ENCODE assay signal across 9 cellular contexts in the genomic region with DNA sequence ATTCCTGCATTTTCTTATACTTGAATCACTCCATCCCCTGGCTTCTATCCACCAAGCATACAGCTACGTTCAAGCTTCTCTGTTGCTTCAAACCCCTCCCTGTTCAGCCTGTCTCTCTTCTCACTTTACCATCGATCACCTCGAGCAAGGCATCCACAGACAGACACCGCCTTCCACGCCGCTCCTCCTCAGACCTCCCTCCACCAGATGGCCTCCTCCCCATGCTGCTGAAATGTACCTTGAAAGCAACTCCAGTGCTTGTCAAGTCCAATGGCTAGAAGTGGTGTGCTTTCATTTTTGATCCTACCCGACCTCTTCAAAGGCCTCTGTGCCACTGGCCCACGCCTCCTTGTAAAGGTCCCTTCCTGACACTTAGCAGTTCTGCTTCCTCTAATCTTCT.
DNase-seq lines count a peak whose midpoint lies in the region; ATAC-seq, FAIRE-seq and TF ChIP-seq lines count a peak whose summit lies in the region.
"Had no signal": no experiment of that assay in that cellular context is flagged by ENCODE, and none has a peak within 500 bp of the region (broad histone marks: within the 10 kb centered on the region; RNA-seq: fewer than 3 reads in every experiment).

No MANE protein-coding gene starts in this region.

- H3K4me1 ChIP-seq in GM23248 (ENCODE audit: insufficient read depth) (no peaks in the 10 kb centered on the region), testis (no peaks in the 10 kb centered on the region)

- DNase-seq in COLO668 (lab: John Stamatoyannopoulos, UW; ENCODE audit: unreplicated experiment): peak; percentile 24
- DNase-seq in GM23248: peak; percentile 12
- DNase-seq in activated CD8-positive, alpha-beta T cell treated with anti-CD3 and anti-CD28 coated beads for 36 hours: peak; percentile 37
- DNase-seq in kidney tubule cell (ENCODE audit: low spot score): peak; percentile 12
- no peak for DNase-seq in frontal cortex (ENCODE audit: low spot score in 2 of 2)
- DNase-seq in kidney glomerular epithelial cell (lab: John Stamatoyannopoulos, UW): no peak
- DNase-seq in testis: no peak

- H3K27ac ChIP-seq in GM23248 (no peak overlapping the region), testis (no peak overlapping the region)

- TF ChIP-seq CTCF in activated CD8-positive, alpha-beta T cell treated with anti-CD3 and anti-CD28 coated beads for 36 hours (IDR thresholded peaks at IDR 0.05): no peak
- TF ChIP-seq CTCF in testis (IDR thresholded peaks at IDR 0.05): no peak

- CTCF ChIA-PET in activated CD8-positive, alpha-beta T cell treated with anti-CD3 and anti-CD28 coated beads for 36 hours (lab: Charles Lee): interaction anchor here (1.2 kb wide), 1 partner anchor 250 kb away, joined by 3 read pairs; a partner anchor contains a TSS

- H3K27me3 Mint-ChIP-seq in activated CD8-positive, alpha-beta T cell treated with anti-CD3 and anti-CD28 coated beads for 36 hours: no peaks in the 10 kb centered on the region

- peaks cover 9% of the 10 kb centered on the region; the same call in 1 of the 2 replicates for H3K27me3 ChIP-seq in GM23248 (replicated peaks; ENCODE audit: insufficient read depth)
- H3K27me3 ChIP-seq in testis: no peaks in the 10 kb centered on the region

- 25 to 30% methylated on average over 8 of the region's 8 CpGs for WGBS in GM23248 (ENCODE audit: low coverage in 1 of 2, low lambda C conversion rate in 2 of 2, missing lambda C conversion rate in 2 of 2), 2 experiments
- 61 to 78% methylated on average over 8 of the region's 8 CpGs for WGBS in testis, 2 donors

- H3K36me3 ChIP-seq in GM23248 (ENCODE audit: low read depth) (no peaks in the 10 kb centered on the region), testis (ENCODE audit: low read depth, missing control alignments) (no peaks in the 10 kb centered on the region)

- no peak overlapping the region for H3K4me2 ChIP-seq in GM23248 (ENCODE audit: unreplicated experiment)

- no peaks in the 10 kb centered on the region for H4K20me1 ChIP-seq in GM23248 (ENCODE audit: insufficient read depth)

- H3K4me3 ChIP-seq in GM23248 (no peak overlapping the region), testis (no peak overlapping the region)

- no peaks in the 10 kb centered on the region for H3F3A ChIP-seq in GM23248 (ENCODE audit: insufficient read depth)

- FAIRE-seq in frontal cortex (lab: Jason Lieb, UNC): no peak

- no peak overlapping the region for H3K27ac Mint-ChIP-seq in activated CD8-positive, alpha-beta T cell treated with anti-CD3 and anti-CD28 coated beads for 36 hours
- H3K27ac Mint-ChIP-seq: natural killer cell treated with Interleukin-12 subunit alpha and Interleukin-12 subunit beta and Interleukin-15 and Interleukin-18, amount 100 ng/mL, for 72 hours had no signal

- no peak for TF ChIP-seq POLR2A in testis (IDR thresholded peaks at IDR 0.05)

- H2AFZ ChIP-seq in GM23248: no peak overlapping the region

- H3K4me3 Mint-ChIP-seq in activated CD8-positive, alpha-beta T cell treated with anti-CD3 and anti-CD28 coated beads for 36 hours: no peak overlapping the region
- H3K4me3 Mint-ChIP-seq: natural killer cell treated with Interleukin-12 subunit alpha and Interleukin-12 subunit beta and Interleukin-15 and Interleukin-18, amount 100 ng/mL, for 72 hours had no signal

- POLR2A ChIA-PET in activated CD8-positive, alpha-beta T cell treated with anti-CD3 and anti-CD28 coated beads for 36 hours (lab: Charles Lee): no interaction called here

- no peaks in the 10 kb centered on the region for H3K9me3 Mint-ChIP-seq in activated CD8-positive, alpha-beta T cell treated with anti-CD3 and anti-CD28 coated beads for 36 hours
- H3K9me3 Mint-ChIP-seq: natural killer cell treated with Interleukin-12 subunit alpha and Interleukin-12 subunit beta and Interleukin-15 and Interleukin-18, amount 100 ng/mL, for 72 hours had no signal

- H3K9me3 ChIP-seq in GM23248 (ENCODE audit: low read depth) (no peaks in the 10 kb centered on the region), testis (no peaks in the 10 kb centered on the region)

- no peak overlapping the region for H3K9ac ChIP-seq in GM23248

- no peaks in the 10 kb centered on the region for H3K79me2 ChIP-seq in GM23248 (ENCODE audit: insufficient read depth)

- no peaks in the 10 kb centered on the region for H3K36me3 Mint-ChIP-seq in activated CD8-positive, alpha-beta T cell treated with anti-CD3 and anti-CD28 coated beads for 36 hours (ENCODE audit: low read depth)
- H3K36me3 Mint-ChIP-seq: natural killer cell treated with Interleukin-12 subunit alpha and Interleukin-12 subunit beta and Interleukin-15 and Interleukin-18, amount 100 ng/mL, for 72 hours had no signal

- intact Hi-C loops in activated CD8-positive, alpha-beta T cell treated with anti-CD3 and anti-CD28 coated beads for 36 hours (cut with micrococcal nuclease): no loop called here
- intact Hi-C loops in testis (cut with DNase I; ENCODE audit: low total_unique reads): no loop called here

- peak; percentile 55 for ATAC-seq in activated CD8-positive, alpha-beta T cell treated with anti-CD3 and anti-CD28 coated beads for 36 hours
- ATAC-seq in GM18870 (IDR thresholded peaks at IDR 0.05; ENCODE audit: unreplicated experiment): no peak

- peaks cover 3% of the 10 kb centered on the region for H3K4me1 Mint-ChIP-seq in activated CD8-positive, alpha-beta T cell treated with anti-CD3 and anti-CD28 coated beads for 36 hours (ENCODE audit: low read depth)

- H3K9me2 ChIP-seq in GM23248 (ENCODE audit: insufficient read depth): no peaks in the 10 kb centered on the region

- in situ Hi-C loops in GM23248 (cut with MboI): no loop called here

Comparison
In these comparisons a context has a peak if more than half of its experiments do, and no peak if none do; other contexts are left out.
1. DNase-seq: peak in COLO668 (single experiment), GM23248 (single experiment), activated CD8-positive, alpha-beta T cell treated with anti-CD3 and anti-CD28 coated beads for 36 hours (single experiment) and kidney tubule cell (single experiment); none in frontal cortex (0 of 2), kidney glomerular epithelial cell (single experiment) and testis (single experiment).